14 cellular contexts compared by ENCODE assay signal in genomic region chr10:71831646-71832552, GRCh38. TPM values are rescaled to one million over a fixed set of nuclear protein-coding genes. Genes with fewer than 3 reads are reported as not detected.
DNase-seq lines count a peak whose midpoint lies in the region; ATAC-seq and TF ChIP-seq lines count a peak whose summit lies in the region.
"Had no signal": no experiment of that assay in that cellular context is flagged by ENCODE, and none has a peak within 500 bp of the region (broad histone marks: within the 10 kb centered on the region; RNA-seq: fewer than 3 reads in every experiment).

No MANE protein-coding gene starts in this region.

- no peak for ATAC-seq in GM18519 (IDR thresholded peaks at IDR 0.05; ENCODE audit: low FRiP score, unreplicated experiment)
- ATAC-seq: left lobe of liver had no signal

- TF ChIP-seq CTCF in epithelial cell of proximal tubule (conservative IDR thresholded peaks at IDR 0.05; ENCODE audit: low read depth, low read length), result peak; percentile 36

- DNase-seq in EH (ENCODE audit: low read depth) (peak; percentile 47), T1000 (lab: John Stamatoyannopoulos, UW) (peak; percentile 11), epithelial cell of proximal tubule (ENCODE audit: low read depth) (no peak), posterior vena cava (ENCODE audit: low spot score) (peak; percentile 59), SK-N-DZ (ENCODE audit: low spot score) (no peak)
- DNase-seq in central memory CD4-positive, alpha-beta T cell, result no peak
- DNase-seq in activated CD8-positive, alpha-beta memory T cell treated with anti-CD3 and anti-CD28 coated beads for 24 hours, result no peak
- DNase-seq: activated CD4-positive, alpha-beta T cell treated with anti-CD3 and anti-CD28 coated beads, Interleukin-2, amount 10 ng/mL, durations not matched to agents 7 days and 5 days; NCI-H2081 treated with DMSO at 0.1 percent for 48 hours; NK-92 treated with Interleukin-12 subunit alpha and Interleukin-12 subunit beta, amount 100 ng/mL, for 24 hours; occipital lobe had no signal

- no peak overlapping the region for H3K4me3 ChIP-seq in epithelial cell of proximal tubule (ENCODE audit: low read depth, low read length)
- H3K4me3 ChIP-seq: BLaER1 had no signal

- intact Hi-C loops in posterior vena cava (cut with DNase I), result loop anchor here in 1 of 2 donors (10.0 kb wide), 2 partner anchors 57 to 63 kb away; partner anchors contain the start of gene VSIR

RNA-seq across cellular contexts. Expression of gene PSAP, which starts 19.2 kb away (rescaled TPM):
- total RNA-seq in epithelial cell of proximal tubule (444 and 614 TPM in 2 replicates), posterior vena cava (1,000 to 10,000 TPM in 1 of 2 donors, 100 to 1,000 TPM in 1; 787 to 1,159 TPM)
- 238 and 268 TPM in 2 replicates for polyA plus RNA-seq in SK-N-DZ (2014; cell fraction: cytosol; rRNA removed)
- polyA plus RNA-seq in SK-N-DZ (2014; cell fraction: nucleus; rRNA removed), result 192 and 197 TPM in 2 replicates

RNA-seq across cellular contexts. Expression of gene VSIR, which starts 58.6 kb away (rescaled TPM):
- total RNA-seq in epithelial cell of proximal tubule (4.4 and 8.6 TPM in 2 replicates), posterior vena cava (100 to 1,000 TPM; 126 to 135 TPM)
- polyA plus RNA-seq in SK-N-DZ (2014; cell fraction: cytosol; rRNA removed), result not detected in 2 replicates
- not detected in 2 replicates for polyA plus RNA-seq in SK-N-DZ (2014; cell fraction: nucleus; rRNA removed)

Comparison
In these comparisons a context has a peak if more than half of its experiments do, and no peak if none do; other contexts are left out.
1. DNase-seq: peak in EH (single experiment), T1000 (single experiment) and posterior vena cava (single experiment); none in epithelial cell of proximal tubule (single experiment), SK-N-DZ (single experiment), central memory CD4-positive, alpha-beta T cell (single experiment) and activated CD8-positive, alpha-beta memory T cell treated with anti-CD3 and anti-CD28 coated beads for 24 hours (single experiment).
2. RNA of gene VSIR, which starts 58.6 kb away (total RNA-seq): 126 to 135 TPM in posterior vena cava; 4.4 to 8.6 TPM in epithelial cell of proximal tubule; every median in the first group is over 10 times any median in the second.